31 cellular contexts compared by ENCODE assay signal in the genomic region with DNA sequence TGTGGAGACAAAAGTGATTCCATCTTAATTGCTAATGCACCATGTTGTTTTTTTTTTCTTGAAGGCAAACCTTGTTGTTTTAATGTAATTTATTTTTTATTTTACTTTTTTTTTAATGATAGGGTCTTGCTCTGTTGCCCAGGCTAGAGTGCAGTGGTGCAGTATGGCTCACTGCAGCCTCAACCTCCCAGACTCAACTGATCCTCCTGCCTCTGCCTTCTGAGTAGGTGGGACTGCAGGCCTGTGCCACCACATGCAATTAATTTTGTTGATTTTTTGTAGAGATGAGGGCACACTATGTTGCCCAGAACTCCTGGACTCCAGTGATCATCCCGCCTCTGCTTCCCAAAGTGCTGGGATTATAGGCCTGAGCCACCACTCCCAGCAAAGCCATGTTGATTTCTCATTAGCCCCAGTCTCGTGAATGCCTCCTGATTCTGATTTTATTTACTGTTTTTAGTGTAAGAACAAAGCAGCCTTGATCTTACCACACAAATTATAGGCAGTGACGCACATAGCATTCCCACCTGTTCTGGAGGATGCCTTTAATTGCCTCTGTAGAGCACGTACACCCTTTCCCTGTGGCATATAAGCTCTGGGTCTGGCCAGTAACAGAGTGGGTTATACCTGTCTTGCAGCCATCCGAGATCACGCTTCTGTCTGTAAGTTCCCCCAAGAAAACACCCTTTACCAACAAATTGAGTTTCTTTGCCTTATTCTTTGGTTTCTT.
DNase-seq lines count a peak whose midpoint lies in the region; ATAC-seq and TF ChIP-seq lines count a peak whose summit lies in the region.
"Had no signal": no experiment of that assay in that cellular context is flagged by ENCODE, and none has a peak within 500 bp of the region (broad histone marks: within the 10 kb centered on the region; RNA-seq: fewer than 3 reads in every experiment).

No MANE protein-coding gene starts in this region.

- no peak overlapping the region for H3K4me3 Mint-ChIP-seq in nephron
- H3K4me3 Mint-ChIP-seq: activated CD8-positive, alpha-beta T cell treated with anti-CD3 and anti-CD28 coated beads, Interleukin-2, amount 10 ng/mL, durations not matched to agents 7 days and 5 days; activated naive CD8-positive, alpha-beta T cell treated with anti-CD3 and anti-CD28 coated beads for 36 hours; CD4-positive, alpha-beta memory T cell; effector memory CD8-positive, alpha-beta T cell; HFFc6 had no signal

- H2BK15ac ChIP-seq in IMR-90 (ENCODE audit: low read depth, low read length): no peak overlapping the region; the same call in 2 of the 3 replicates

- H3K23ac ChIP-seq in IMR-90 (ENCODE audit: low read depth, low read length): no peak overlapping the region

- no peak overlapping the region for H4K91ac ChIP-seq in IMR-90 (ENCODE audit: insufficient read depth, low read depth, low read length)

- H3K9me3 ChIP-seq in A673 (ENCODE audit: low read depth, low read length, poor library complexity, severe bottlenecking): no peaks in the 10 kb centered on the region
- H3K9me3 ChIP-seq in IMR-90 (ENCODE audit: control insufficient read depth, insufficient read depth, low read length): no peaks in the 10 kb centered on the region
- no peaks in the 10 kb centered on the region for H3K9me3 ChIP-seq in Panc1 (ENCODE audit: control insufficient read depth, insufficient read depth, low read depth, low read length)
- H3K9me3 ChIP-seq in right atrium auricular region: no peaks in the 10 kb centered on the region
- H3K9me3 ChIP-seq: ascending aorta, esophagus squamous epithelium, stomach, thyroid gland had no signal

- peaks cover 43% of the 10 kb centered on the region for H3K36me3 Mint-ChIP-seq in nephron (ENCODE audit: low read depth)

- whole genome bisulfite sequencing in IMR-90 (ENCODE audit: extremely low coverage in 2 of 2, insufficient read length in 1 of 2), 2 experiments: 80% methylated on average over 1 of the region's 6 CpGs; no CpG with 5 or more reads in 1 of the 2 experiments

- H3K4me1 ChIP-seq in A673 (ENCODE audit: insufficient read depth, low read length, poor library complexity, severe bottlenecking) (peaks cover 26% of the 10 kb centered on the region), IMR-90 (ENCODE audit: control insufficient read depth, insufficient read depth, low read length) (peaks cover 14% of the 10 kb centered on the region), Panc1 (ENCODE audit: control insufficient read depth, insufficient read depth, low read length) (peaks cover 6% of the 10 kb centered on the region), right atrium auricular region (no peaks in the 10 kb centered on the region)

- H4K20me1 ChIP-seq in IMR-90 (ENCODE audit: insufficient read depth, low read length): no peaks in the 10 kb centered on the region

- H3K79me1 ChIP-seq in IMR-90 (ENCODE audit: low read depth in 1 of 2, low read length in 2 of 2): peaks cover 4 to 26% of the 10 kb centered on the region in 2 experiments; a peak in 2 of 4 replicates

- no peak overlapping the region for H2BK5ac ChIP-seq in IMR-90 (ENCODE audit: low read depth, low read length, poor library complexity, severe bottlenecking)

- no peak for TF ChIP-seq RAD21 in IMR-90 (IDR thresholded peaks at IDR 0.05; ENCODE audit: low read length)

- H3K4me2 ChIP-seq in IMR-90 (ENCODE audit: low read depth, low read length): no peak overlapping the region
- H3K4me2 ChIP-seq: hepatocyte had no signal

- H3K27ac Mint-ChIP-seq in nephron: peak overlapping the region; percentile 35 to 79 (median 54)
- H3K27ac Mint-ChIP-seq: activated CD8-positive, alpha-beta T cell treated with anti-CD3 and anti-CD28 coated beads, Interleukin-2, amount 10 ng/mL, durations not matched to agents 7 days and 5 days; activated naive CD8-positive, alpha-beta T cell treated with anti-CD3 and anti-CD28 coated beads for 36 hours; CD4-positive, alpha-beta memory T cell; effector memory CD8-positive, alpha-beta T cell had no signal

- H3K9ac ChIP-seq in IMR-90 (ENCODE audit: low read depth, low read length): no peak overlapping the region

- ATAC-seq in IMR-90 (ENCODE audit: low read depth) (no peak), Panc1 (no peak)
- ATAC-seq: activated CD8-positive, alpha-beta T cell treated with anti-CD3 and anti-CD28 coated beads, Interleukin-2, amount 10 ng/mL, durations not matched to agents 7 days and 5 days; effector memory CD8-positive, alpha-beta T cell; GM12878; left colon had no signal

- H2AK5ac ChIP-seq in IMR-90 (ENCODE audit: low read depth, low read length): peak overlapping the region; percentile 49; the same call in 1 of the 2 replicates

- TF ChIP-seq CTCF in A673 (conservative IDR thresholded peaks at IDR 0.05; ENCODE audit: low read depth, low read length): no peak
- TF ChIP-seq CTCF in IMR-90 (conservative IDR thresholded peaks at IDR 0.05; ENCODE audit: low read depth, low read length): no peak
- no peak for TF ChIP-seq CTCF in Panc1 (IDR thresholded peaks at IDR 0.05)
- TF ChIP-seq CTCF in nephron (IDR thresholded peaks at IDR 0.05; ENCODE audit: unreplicated experiment in 3 of 3): no peak
- no peak for TF ChIP-seq CTCF in right atrium auricular region (IDR thresholded peaks at IDR 0.05)

- peak overlapping the region; percentile 44 for H2BK20ac ChIP-seq in IMR-90 (ENCODE audit: low read depth, low read length)

- H3K4me1 Mint-ChIP-seq in nephron: peaks cover 26% of the 10 kb centered on the region

- H3K14ac ChIP-seq in IMR-90 (replicated peaks; ENCODE audit: low read depth, low read length): no peak overlapping the region; the same call in 1 of the 2 replicates

- H3K36me3 ChIP-seq in A673 (ENCODE audit: insufficient read depth, low read length, poor library complexity, severe bottlenecking) (peaks cover 3% of the 10 kb centered on the region), IMR-90 (ENCODE audit: control insufficient read depth, insufficient read depth, low read length) (0 out of 2 replicates have a peak, but pooled peaks cover 4% of the 10 kb centered on the region), Panc1 (ENCODE audit: control insufficient read depth, insufficient read depth, low read length) (no peaks in the 10 kb centered on the region), right atrium auricular region (no peaks in the 10 kb centered on the region)
- H3K36me3 ChIP-seq: ascending aorta, thyroid gland had no signal

- 0 out of 4 replicates have a peak overlapping the region, but pooled peaks of 1 of the 2 experiments have one; percentile 12 for H4K8ac ChIP-seq in IMR-90 (ENCODE audit: low read depth in 2 of 2, low read length in 2 of 2)

- no peak for TF ChIP-seq POLR2A in IMR-90 (IDR thresholded peaks at IDR 0.05; ENCODE audit: low read depth, low read length)

- dilution Hi-C loops in IMR-90 (cut with HindIII; ENCODE audit: low sequenced_read_pairs, unreplicated experiment): no loop called here

- DNase-seq in A673 (ENCODE audit: low spot score) (no peak), IMR-90 (no peak), Panc1 (ENCODE audit: low read depth, low spot score) (no peak), right atrium auricular region (ENCODE audit: low spot score) (no peak), NCI-H345 (lab: John Stamatoyannopoulos, UW) (no peak), NCI-H1105 treated with DMSO at 0.1 percent for 48 hours (lab: John Stamatoyannopoulos, UW) (no peak)
- no peak for DNase-seq in activated T-cell treated with anti-CD3 and anti-CD28 coated beads, Interleukin-2, amount 50 U/mL, for 48 hours
- DNase-seq: activated CD4-positive, CD25-positive, alpha-beta regulatory T cell treated with anti-CD3 and anti-CD28 coated beads, Interleukin-2, amount 50 U/mL, for 72 hours; activated CD8-positive, alpha-beta T cell treated with anti-CD3 and anti-CD28 coated beads, Interleukin-2, amount 10 ng/mL, durations not matched to agents 7 days and 5 days; activated effector memory CD4-positive, alpha-beta T cell treated with anti-CD3 and anti-CD28 coated beads, Interleukin-2, amount 50 U/mL, for 16 hours; activated naive CD8-positive, alpha-beta T cell treated with anti-CD3 and anti-CD28 coated beads for 36 hours; AML-193; CD4-positive, alpha-beta memory T cell; cortex of kidney; effector memory CD8-positive, alpha-beta T cell; esophagus squamous epithelium; HFFc6; left colon; MV-4-11; NCI-H1694 treated with DMSO at 0.1 percent for 48 hours; NCI-H510A treated with DMSO at 0.1 percent for 48 hours; occipital lobe; retina; SHP77 treated with DMSO at 0.1 percent for 48 hours; stimulated activated CD4-positive, alpha-beta T cell treated with anti-CD3 and anti-CD28 coated beads, Interleukin-2, amount 100 ng/mL, for 24 hours; stomach; thyroid gland had no signal

- no peak overlapping the region for H3K18ac ChIP-seq in IMR-90 (ENCODE audit: low read depth, low read length)

- no peak overlapping the region for H3K4me3 ChIP-seq in A673 (ENCODE audit: low read depth, low read length, poor library complexity, severe bottlenecking)
- H3K4me3 ChIP-seq in IMR-90 (ENCODE audit: insufficient read depth, low read depth, low read length): no peak overlapping the region
- no peak overlapping the region for H3K4me3 ChIP-seq in Panc1 (ENCODE audit: low read depth in 2 of 2, low read length in 2 of 2)
- H3K4me3 ChIP-seq in right atrium auricular region: no peak overlapping the region
- H3K4me3 ChIP-seq: ascending aorta, esophagus squamous epithelium, GM12878, hepatocyte, stomach, thyroid gland had no signal

- H3K9me1 ChIP-seq in IMR-90 (ENCODE audit: insufficient read depth, low read length): peaks cover 20% of the 10 kb centered on the region

- in situ Hi-C loops in IMR-90 (cut with MboI; ENCODE audit: low sequenced_read_pairs) (no loop called here), Panc1 (cut with HindIII; ENCODE audit: low pct_unique_long_range_greater_than_20kb, low sequenced_read_pairs) (no loop called here)

- no peak overlapping the region for H2AK9ac ChIP-seq in IMR-90 (replicated peaks; ENCODE audit: low read depth, low read length, poor library complexity)

- CTCF ChIA-PET in A673 (lab: Charles Lee) (no interaction called here), IMR-90 (lab: Yijun Ruan, JAX) (interaction anchor here (0.7 kb wide), 1 partner anchor 220 kb away, joined by 4 read pairs; no protein-coding TSS in a partner anchor), Panc1 (lab: Charles Lee) (no interaction called here)

- H3K27ac ChIP-seq in A673 (ENCODE audit: low read depth, low read length, poor library complexity, severe bottlenecking) (peak overlapping the region; percentile 35), IMR-90 (ENCODE audit: insufficient read depth, low read length) (no peak overlapping the region), Panc1 (ENCODE audit: low read length) (peak overlapping the region; percentile 51; the same call in 1 of the 2 replicates), right atrium auricular region (no peak overlapping the region)
- H3K27ac ChIP-seq: ascending aorta, esophagus squamous epithelium, hepatocyte, stomach, thyroid gland had no signal

- no peak overlapping the region for H2AFZ ChIP-seq in IMR-90 (replicated peaks; ENCODE audit: low read length, poor library complexity)
- H2AFZ ChIP-seq: hepatocyte had no signal

- no peak overlapping the region; the same call in 1 of the 2 replicates for H3K4ac ChIP-seq in IMR-90 (ENCODE audit: low read depth, low read length)

- no peaks in the 10 kb centered on the region for H3K9me3 Mint-ChIP-seq in nephron
- H3K9me3 Mint-ChIP-seq: activated naive CD8-positive, alpha-beta T cell treated with anti-CD3 and anti-CD28 coated beads for 36 hours; CD4-positive, alpha-beta memory T cell; effector memory CD8-positive, alpha-beta T cell had no signal

- peak overlapping the region; percentile 4; the same call in 1 of the 2 replicates for H2BK120ac ChIP-seq in IMR-90 (ENCODE audit: low read depth, low read length)

- no peaks in the 10 kb centered on the region for H3K27me3 ChIP-seq in A673 (replicated peaks; ENCODE audit: insufficient read depth, low read depth, low read length, poor library complexity)
- no peaks in the 10 kb centered on the region for H3K27me3 ChIP-seq in IMR-90 (ENCODE audit: control insufficient read depth, insufficient read depth, low read length)
- H3K27me3 ChIP-seq in Panc1 (ENCODE audit: control insufficient read depth, insufficient read depth, low read length): no peaks in the 10 kb centered on the region
- no peaks in the 10 kb centered on the region for H3K27me3 ChIP-seq in right atrium auricular region
- H3K27me3 ChIP-seq: ascending aorta, esophagus squamous epithelium, hepatocyte, stomach, thyroid gland had no signal

- intact Hi-C loops in A673 (cut with micrococcal nuclease; ENCODE audit: unreplicated experiment): no loop called here
- intact Hi-C loops in IMR-90 (cut with micrococcal nuclease): no loop called here
- intact Hi-C loops in Panc1 (cut with micrococcal nuclease; ENCODE audit: unreplicated experiment): no loop called here

- H4K5ac ChIP-seq in IMR-90 (ENCODE audit: low read depth, low read length): no peak overlapping the region

- H3K27me3 Mint-ChIP-seq in nephron (ENCODE audit: low read depth): no peaks in the 10 kb centered on the region
- H3K27me3 Mint-ChIP-seq: activated naive CD8-positive, alpha-beta T cell treated with anti-CD3 and anti-CD28 coated beads for 36 hours; CD4-positive, alpha-beta memory T cell; effector memory CD8-positive, alpha-beta T cell had no signal

- no peak overlapping the region for H3K56ac ChIP-seq in IMR-90 (ENCODE audit: extremely low read depth, insufficient read depth, low read length)

- BruUV-seq in A673 (replicated peaks; lab: Mats Ljungman, UMichigan): no TSS peak
- no TSS peak for BruUV-seq in IMR-90 (replicated peaks; lab: Mats Ljungman, UMichigan)
- BruUV-seq in Panc1 (replicated peaks; lab: Mats Ljungman, UMichigan): no TSS peak

- POLR2A ChIA-PET in A673 (lab: Charles Lee; ENCODE audit: low non-redundant PET): no interaction called here
- POLR2A ChIA-PET in IMR-90 (lab: Charles Lee; ENCODE audit: unreplicated experiment): no interaction called here
- POLR2A ChIA-PET in Panc1 (lab: Charles Lee): no interaction called here

Comparison
In these comparisons a context has a peak if more than half of its experiments do, and no peak if none do; other contexts are left out.
1. H3K27ac ChIP-seq: peak in A673 (single experiment) and Panc1 (single experiment); none in IMR-90 (single experiment) and right atrium auricular region (0 of 2).